ENCODE assay signal across 8 cellular contexts in the genomic region with DNA sequence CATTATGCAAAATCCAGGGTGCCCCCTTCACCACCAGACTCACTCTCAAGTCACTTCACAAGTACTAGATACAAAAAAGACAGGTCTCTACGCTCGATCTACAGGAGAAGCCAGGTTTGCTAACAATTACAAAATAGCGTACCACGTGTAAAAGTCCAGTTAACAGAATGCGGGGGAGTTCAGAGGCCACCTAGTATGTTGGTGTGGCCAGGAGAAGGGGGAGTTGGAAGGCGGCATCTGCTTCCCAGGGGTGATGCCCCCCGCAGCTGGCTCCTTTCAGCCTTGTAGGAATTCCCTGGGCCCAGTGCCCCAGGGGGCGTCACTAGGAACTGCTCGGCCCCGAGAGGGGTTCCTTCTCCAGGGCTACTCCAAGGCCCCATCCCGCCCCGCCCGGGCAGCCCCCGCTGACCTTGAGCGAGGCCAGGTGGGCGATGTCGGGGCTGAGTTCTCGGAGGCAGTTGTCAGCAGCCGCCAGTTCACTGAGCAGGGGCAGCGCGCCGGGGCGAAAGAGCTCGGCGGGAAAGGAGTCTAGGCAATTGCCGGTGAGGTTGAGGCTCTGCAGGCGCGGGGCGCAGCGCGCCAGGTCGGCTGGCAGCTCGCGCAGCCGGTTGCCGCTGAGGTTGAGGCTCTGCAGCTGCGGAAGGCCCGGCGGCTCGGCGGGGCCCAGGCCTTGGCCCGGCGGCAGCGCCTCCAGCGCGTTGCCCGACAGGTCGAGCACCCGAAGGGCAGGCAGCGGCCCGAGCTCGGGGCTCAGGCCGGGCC. TPM values are rescaled to one million over a fixed set of nuclear protein-coding genes. Genes with fewer than 3 reads are reported as not detected.
DNase-seq lines count a peak whose midpoint lies in the region; ATAC-seq and TF ChIP-seq lines count a peak whose summit lies in the region.

No MANE protein-coding gene starts in this region.

- peak overlapping the region; percentile 85 to 89 (median 88) for H3K4me3 Mint-ChIP-seq in CD4-positive, CD25-positive, alpha-beta regulatory T cell

- no peak for TF ChIP-seq POLR2A in gastrocnemius medialis (IDR thresholded peaks at IDR 0.05)

- H3K27me3 ChIP-seq in CD4-positive, CD25-positive, alpha-beta regulatory T cell (ENCODE audit: control insufficient read depth, insufficient read depth, low read length): no peaks in the 10 kb centered on the region
- H3K27me3 ChIP-seq in HAP-1 (ENCODE audit: low read depth) (no peaks in the 10 kb centered on the region), RWPE2 (ENCODE audit: insufficient read depth, poor library complexity, severe bottlenecking) (no peaks in the 10 kb centered on the region), gastrocnemius medialis (no peaks in the 10 kb centered on the region)

- in situ Hi-C loops in HAP-1 (cut with MboI; ENCODE audit: low sequenced_read_pairs) (no loop called here), gastrocnemius medialis (cut with MboI; ENCODE audit: low sequenced_read_pairs in 4 of 4) (loop anchor here in 1 of 4 donors (25.0 kb wide), 1 partner anchor 92 kb away; no protein-coding TSS in a partner anchor)

- H3K4me1 ChIP-seq in CD4-positive, CD25-positive, alpha-beta regulatory T cell (ENCODE audit: control insufficient read depth, insufficient read depth, low read length, poor library complexity, severe bottlenecking): peaks cover 30% of the 10 kb centered on the region
- H3K4me1 ChIP-seq in HAP-1: peaks cover 27% of the 10 kb centered on the region
- H3K4me1 ChIP-seq in RWPE2 (ENCODE audit: insufficient read depth, poor library complexity, severe bottlenecking): peaks cover 17% of the 10 kb centered on the region
- peaks cover 30 to 31% of the 10 kb centered on the region in 2 donors for H3K4me1 ChIP-seq in gastrocnemius medialis

- TF ChIP-seq CTCF in RWPE2 (IDR thresholded peaks at IDR 0.05; ENCODE audit: poor library complexity, severe bottlenecking): no peak
- TF ChIP-seq CTCF in fibroblast of pulmonary artery (IDR thresholded peaks at IDR 0.05; ENCODE audit: low read length, missing control alignments): no peak
- no peak for TF ChIP-seq CTCF in gastrocnemius medialis (IDR thresholded peaks at IDR 0.05 in 4 of 5, conservative IDR thresholded peaks at IDR 0.05 in 1 of 5)

- H3K9me3 Mint-ChIP-seq in CD4-positive, CD25-positive, alpha-beta regulatory T cell: peaks cover 0 to 3% (median 0%) of the 10 kb centered on the region in 7 donors

- H3K9me3 ChIP-seq in CD4-positive, CD25-positive, alpha-beta regulatory T cell (ENCODE audit: control insufficient read depth in 2 of 2, low read length in 2 of 2): no peaks in the 10 kb centered on the region
- H3K9me3 ChIP-seq in HAP-1 (no peaks in the 10 kb centered on the region), RWPE2 (ENCODE audit: severe bottlenecking) (no peaks in the 10 kb centered on the region), gastrocnemius medialis (no peaks in the 10 kb centered on the region)

- peaks cover 7% of the 10 kb centered on the region for H3K36me3 ChIP-seq in CD4-positive, CD25-positive, alpha-beta regulatory T cell (ENCODE audit: control insufficient read depth, insufficient read depth, low read length)
- H3K36me3 ChIP-seq in HAP-1 (replicated peaks): no peaks in the 10 kb centered on the region; the same call in 1 of the 2 replicates
- H3K36me3 ChIP-seq in RWPE2 (ENCODE audit: low read depth): peaks cover 10% of the 10 kb centered on the region; the same call in 1 of the 2 replicates
- no peaks in the 10 kb centered on the region for H3K36me3 ChIP-seq in gastrocnemius medialis

- peaks cover 10% of the 10 kb centered on the region for H3K36me3 Mint-ChIP-seq in CD4-positive, CD25-positive, alpha-beta regulatory T cell

- intact Hi-C loops in gastrocnemius medialis (cut with DNase I; ENCODE audit: low total_unique reads): loop anchor here (1.0 to 10.0 kb wide), 4 partner anchors 48 to 301 kb away; a partner anchor contains a TSS

- ATAC-seq in CD4-positive, CD25-positive, alpha-beta regulatory T cell (ENCODE audit: low read depth in 2 of 2): no peak
- no peak for ATAC-seq in RWPE2 (ENCODE audit: low read depth)
- ATAC-seq in gastrocnemius medialis: no peak
- ATAC-seq in HG02870 (IDR thresholded peaks at IDR 0.05; ENCODE audit: unreplicated experiment): no peak

- H3K27ac Mint-ChIP-seq in CD4-positive, CD25-positive, alpha-beta regulatory T cell: peak overlapping the region in 2 of 3 donors; percentile 4 to 93

- H3K4me3 ChIP-seq in CD4-positive, CD25-positive, alpha-beta regulatory T cell (ENCODE audit: low read depth, low read length): peak overlapping the region; percentile 69
- peak overlapping the region; percentile 55 for H3K4me3 ChIP-seq in HAP-1
- H3K4me3 ChIP-seq in RWPE2 (ENCODE audit: severe bottlenecking): peak overlapping the region; percentile 98
- peak overlapping the region; percentile 78 for H3K4me3 ChIP-seq in fibroblast of pulmonary artery (replicated peaks; ENCODE audit: low read depth, low read length)
- peak overlapping the region; percentile 72 to 92 (median 86) for H3K4me3 ChIP-seq in gastrocnemius medialis

- H3K27me3 Mint-ChIP-seq in CD4-positive, CD25-positive, alpha-beta regulatory T cell: peaks cover 1% of the 10 kb centered on the region

- peaks cover 13 to 49% (median 29%) of the 10 kb centered on the region in 4 donors for H3K4me1 Mint-ChIP-seq in CD4-positive, CD25-positive, alpha-beta regulatory T cell

- DNase-seq in CD4-positive, CD25-positive, alpha-beta regulatory T cell: peak in 1 of 3 donors; percentile 38
- DNase-seq in HAP-1 (ENCODE audit: low spot score in 2 of 2) (peak in 1 of 2 experiments; percentile 19), RWPE2 (ENCODE audit: low spot score) (no peak), fibroblast of pulmonary artery (ENCODE audit: low read depth) (no peak), gastrocnemius medialis (no peak), occipital lobe (lab: John Stamatoyannopoulos, UW) (no peak), NCI-H2196 (lab: John Stamatoyannopoulos, UW; ENCODE audit: unreplicated experiment) (no peak)

- no peak overlapping the region for H3K27ac ChIP-seq in CD4-positive, CD25-positive, alpha-beta regulatory T cell (ENCODE audit: insufficient read depth, low read length, poor library complexity, severe bottlenecking)
- H3K27ac ChIP-seq in RWPE2 (ENCODE audit: poor library complexity, severe bottlenecking) (peak overlapping the region; percentile 24), gastrocnemius medialis (peak overlapping the region; percentile 74 to 92 (median 84))

RNA-seq across cellular contexts. Expression of a gene that starts 0.7 kb away (rescaled TPM):
- 33.9 TPM for total RNA-seq in CD4-positive, CD25-positive, alpha-beta regulatory T cell
- 10 to 100 TPM; 22.0 to 32.5 (median 25.7) TPM for polyA plus RNA-seq in CD4-positive, CD25-positive, alpha-beta regulatory T cell
- 10 to 100 TPM; 64.2 to 97.2 (median 89.9) TPM for total RNA-seq in gastrocnemius medialis
- total RNA-seq in occipital lobe: 31.4 TPM

RNA-seq across cellular contexts. Expression of a gene that starts 23.1 kb away (rescaled TPM):
- total RNA-seq in CD4-positive, CD25-positive, alpha-beta regulatory T cell: 0.81 TPM
- 1 to 10 TPM in 1 of 4 donors, under 1 TPM in 3; 0.62 to 1.2 (median 0.79) TPM for polyA plus RNA-seq in CD4-positive, CD25-positive, alpha-beta regulatory T cell
- total RNA-seq in gastrocnemius medialis (1 to 10 TPM in 2 of 4 donors, not detected in 2; 1.4 to 3.7 TPM), occipital lobe (2.0 TPM)

RNA-seq across cellular contexts. Expression of a gene that starts 43.4 kb away (rescaled TPM):
- not detected for total RNA-seq in CD4-positive, CD25-positive, alpha-beta regulatory T cell
- not detected for polyA plus RNA-seq in CD4-positive, CD25-positive, alpha-beta regulatory T cell
- total RNA-seq in gastrocnemius medialis: under 1 TPM in 1 of 4 donors, not detected in 3; 0.09 TPM
- total RNA-seq in occipital lobe: not detected
